9 cellular contexts compared by ENCODE assay signal in genomic region chr13:109131698-109132257, GRCh38.
DNase-seq lines count a peak whose midpoint lies in the region; ATAC-seq and TF ChIP-seq lines count a peak whose summit lies in the region.
"Had no signal": no experiment of that assay in that cellular context is flagged by ENCODE, and none has a peak within 500 bp of the region (broad histone marks: within the 10 kb centered on the region; RNA-seq: fewer than 3 reads in every experiment).

No MANE protein-coding gene starts in this region.

- no peaks in the 10 kb centered on the region for H3K27me3 ChIP-seq in HL-60 (ENCODE audit: insufficient read depth, poor library complexity, severe bottlenecking)
- no peaks in the 10 kb centered on the region for H3K27me3 ChIP-seq in stomach
- H3K27me3 ChIP-seq in thyroid gland: no peaks in the 10 kb centered on the region
- no peaks in the 10 kb centered on the region for H3K27me3 ChIP-seq in PC-3 (ENCODE audit: low read length)

- TF ChIP-seq CTCF in HL-60 (IDR thresholded peaks at IDR 0.05; ENCODE audit: insufficient read depth, low read length): no peak
- no peak for TF ChIP-seq CTCF in stomach (IDR thresholded peaks at IDR 0.05)
- TF ChIP-seq CTCF in thyroid gland (IDR thresholded peaks at IDR 0.05): no peak
- TF ChIP-seq CTCF in PC-3 (conservative IDR thresholded peaks at IDR 0.05; ENCODE audit: low read depth, low read length): no peak

- H4K20me1 ChIP-seq in PC-3 (ENCODE audit: low read length): no peaks in the 10 kb centered on the region

- H3K36me3 ChIP-seq in stomach (no peaks in the 10 kb centered on the region), thyroid gland (no peaks in the 10 kb centered on the region), PC-3 (ENCODE audit: low read depth, low read length) (no peaks in the 10 kb centered on the region)

- TF ChIP-seq POLR2A in stomach (IDR thresholded peaks at IDR 0.05) (no peak), thyroid gland (IDR thresholded peaks at IDR 0.05) (no peak)

- ATAC-seq in GM21619 (IDR thresholded peaks at IDR 0.05; ENCODE audit: unreplicated experiment): peak; percentile 88
- ATAC-seq in PC-3: no peak

- no peak overlapping the region for H2AFZ ChIP-seq in PC-3 (ENCODE audit: low read length)

- DNase-seq in GDM1 (lab: John Stamatoyannopoulos, UW) (peak; percentile 93), HL-60 (ENCODE audit: low read depth in 1 of 2, low spot score in 1 of 2) (peak; percentile 91 to 92), germinal center (ENCODE audit: low spot score) (peak; percentile 51), stomach (no peak), NCI-H1436 (lab: John Stamatoyannopoulos, UW) (no peak), thyroid gland (no peak), PC-3 (no peak)
- DNase-seq: activated CD4-positive, alpha-beta T cell treated with anti-CD3 and anti-CD28 coated beads, Interleukin-2, amount 10 ng/mL, durations not matched to agents 7 days and 5 days had no signal

- BruUV-seq in PC-3 (replicated peaks; lab: Mats Ljungman, UMichigan): no TSS peak

- H3K27ac ChIP-seq in HL-60 (replicated peaks): peak overlapping the region; percentile 85
- H3K27ac ChIP-seq in stomach: no peak overlapping the region
- no peak overlapping the region for H3K27ac ChIP-seq in thyroid gland
- H3K27ac ChIP-seq in PC-3 (ENCODE audit: low read length): no peak overlapping the region

- H3F3A ChIP-seq in PC-3 (ENCODE audit: low read length, unreplicated experiment): no peaks in the 10 kb centered on the region

- H3K79me2 ChIP-seq in PC-3 (ENCODE audit: low read length): no peaks in the 10 kb centered on the region

- no peak overlapping the region for H3K4me2 ChIP-seq in PC-3 (ENCODE audit: low read length)

- intact Hi-C loops in stomach (cut with DNase I; ENCODE audit: low total_unique reads) (no loop called here), thyroid gland (cut with DNase I) (no loop called here), PC-3 (cut with micrococcal nuclease) (no loop called here)

- H3K4me3 ChIP-seq in HL-60 (replicated peaks; ENCODE audit: insufficient read depth, low read length): no peak overlapping the region
- H3K4me3 ChIP-seq in stomach: no peak overlapping the region
- no peak overlapping the region for H3K4me3 ChIP-seq in thyroid gland (replicated peaks in 1 of 3)
- no peak overlapping the region for H3K4me3 ChIP-seq in PC-3 (ENCODE audit: low read length)

- H3K9me3 ChIP-seq in stomach (no peaks in the 10 kb centered on the region), thyroid gland (no peaks in the 10 kb centered on the region), PC-3 (ENCODE audit: low read length) (no peaks in the 10 kb centered on the region)

- no peak overlapping the region for H3K9ac ChIP-seq in PC-3 (ENCODE audit: low read length)

- H3K9me2 ChIP-seq in PC-3 (replicated peaks; ENCODE audit: low read length): no peaks in the 10 kb centered on the region

- CTCF ChIA-PET in PC-3 (lab: Charles Lee): no interaction called here

- H3K4me1 ChIP-seq in stomach: no peaks in the 10 kb centered on the region
- H3K4me1 ChIP-seq in thyroid gland: no peaks in the 10 kb centered on the region
- no peaks in the 10 kb centered on the region for H3K4me1 ChIP-seq in PC-3 (ENCODE audit: insufficient read depth, low read length)

- TF ChIP-seq EP300 in stomach (IDR thresholded peaks at IDR 0.05): no peak

- WGBS in stomach, 5 donors: 31 to 35% (median 33%) methylated on average over 10 of the region's 10 CpGs
- 52 to 56% methylated on average over 10 of the region's 10 CpGs for WGBS in thyroid gland, 2 donors

- POLR2A ChIA-PET in PC-3 (lab: Charles Lee; ENCODE audit: unreplicated experiment): no interaction called here

Comparison
In these comparisons a context has a peak if more than half of its experiments do, and no peak if none do; other contexts are left out.
1. DNase-seq: peak in GDM1 (single experiment), HL-60 (2 of 2) and germinal center (single experiment); none in stomach (single experiment), NCI-H1436 (single experiment), thyroid gland (0 of 2) and PC-3 (single experiment).